Comparison of ENCODE assay signal across 8 cellular contexts in the genomic region with DNA sequence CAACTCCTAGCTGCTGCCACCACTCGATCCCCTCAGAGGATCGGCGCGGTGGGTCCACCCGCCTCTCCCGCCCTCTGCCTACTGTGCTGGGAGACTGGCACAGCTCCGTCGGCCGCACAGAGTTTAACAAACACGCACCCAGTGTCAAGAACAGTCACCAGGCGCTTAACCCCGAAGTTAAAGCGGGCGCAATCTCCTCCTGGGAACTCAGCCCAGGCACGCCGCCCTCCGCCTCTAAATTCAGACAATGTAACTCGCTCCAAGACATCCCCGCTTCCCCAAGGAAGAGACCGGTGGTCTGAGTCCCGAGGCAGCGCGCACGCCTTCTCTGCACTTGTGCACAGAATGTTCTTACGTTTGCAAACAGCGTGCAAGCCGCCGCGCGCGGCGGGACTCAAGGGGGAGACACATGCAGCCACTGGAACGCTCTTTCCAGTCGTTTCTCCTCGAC. TPM values are rescaled to one million over a fixed set of nuclear protein-coding genes. Genes with fewer than 3 reads are reported as not detected.
A peak's percentile ranks its signal among the peaks of the same experiment; 100 is the strongest.
DNase-seq lines count a peak whose midpoint lies in the region; ATAC-seq and TF ChIP-seq lines count a peak whose summit lies in the region.

No MANE protein-coding gene starts in this region.

- peaks cover 31% of the 10 kb centered on the region for H3K36me3 ChIP-seq in CD4-positive, alpha-beta memory T cell (ENCODE audit: insufficient read depth, low read length)
- H3K36me3 ChIP-seq in brain microvascular endothelial cell (replicated peaks) = no peaks in the 10 kb centered on the region
- H3K36me3 ChIP-seq in kidney epithelial cell (ENCODE audit: control insufficient read depth, insufficient read depth, low read length) = no peaks in the 10 kb centered on the region

- peaks cover 48% of the 10 kb centered on the region for H3K4me1 ChIP-seq in CD4-positive, alpha-beta memory T cell (ENCODE audit: insufficient read depth, low read length)

- POLR2A ChIA-PET in CD4-positive, alpha-beta memory T cell (lab: Charles Lee; ENCODE audit: partially characterized antibody) = interaction anchor here (0.6 to 4.6 kb wide), 40 partner anchors 8 to 267 kb away, joined by 3 to 599 read pairs (median 4); a partner anchor contains a TSS

- peak overlapping the region; percentile 99 to 100 (median 99) for H3K27ac Mint-ChIP-seq in CD4-positive, alpha-beta memory T cell

- H3K36me3 Mint-ChIP-seq in CD4-positive, alpha-beta memory T cell = peaks cover 36 to 58% of the 10 kb centered on the region in 2 donors

- CTCF ChIA-PET in CD4-positive, alpha-beta memory T cell (lab: Charles Lee; ENCODE audit: partially characterized antibody) = interaction anchor here (0.7 to 1.6 kb wide), 8 partner anchors 12 to 164 kb away, joined by 3 to 6 read pairs (median 5); no protein-coding TSS in a partner anchor

- peak in 1 of 5 donors; percentile 61 for DNase-seq in CD4-positive, alpha-beta memory T cell
- DNase-seq in T follicular helper cell (ENCODE audit: low read depth) = peak; percentile 35
- DNase-seq in brain microvascular endothelial cell = peak; percentile 16
- DNase-seq in kidney epithelial cell (ENCODE audit: low read depth) = no peak
- peak; percentile 64 to 65 for DNase-seq in stimulated activated CD4-positive, alpha-beta T cell treated with anti-CD3 and anti-CD28 coated beads, Interleukin-2, amount 100 ng/mL, for 24 hours
- no peak for DNase-seq in dedifferentiated amniotic fluid mesenchymal stem cell (ENCODE audit: extremely low spot score)

- no peaks in the 10 kb centered on the region for H3K9me3 ChIP-seq in CD4-positive, alpha-beta memory T cell (ENCODE audit: control insufficient read depth in 1 of 2, low read length in 2 of 2)

- peak overlapping the region; percentile 98 to 100 (median 99) for H3K4me3 Mint-ChIP-seq in CD4-positive, alpha-beta memory T cell

- H3K27me3 Mint-ChIP-seq in CD4-positive, alpha-beta memory T cell = no peaks in the 10 kb centered on the region

- intact Hi-C loops in CD4-positive, alpha-beta memory T cell (cut with micrococcal nuclease) = loop anchor here (1.0 to 5.0 kb wide), 4 partner anchors 61 to 1065 kb away; a partner anchor contains a TSS

- peak overlapping the region; percentile 65 to 88 for H3K4me3 ChIP-seq in CD4-positive, alpha-beta memory T cell (ENCODE audit: low read length in 2 of 2)
- H3K4me3 ChIP-seq in brain microvascular endothelial cell (ENCODE audit: low read depth, low read length) (peak overlapping the region; percentile 32), kidney epithelial cell (ENCODE audit: low read depth, low read length) (peak overlapping the region; percentile 41)

- in situ Hi-C loops in brain microvascular endothelial cell (cut with HindIII; ENCODE audit: low pct_ligation_motif_present, low sequenced_read_pairs) = no loop called here

- no peaks in the 10 kb centered on the region for H3K27me3 ChIP-seq in CD4-positive, alpha-beta memory T cell (ENCODE audit: insufficient read depth, low read length)
- H3K27me3 ChIP-seq in brain microvascular endothelial cell (replicated peaks) = peaks cover 45% of the 10 kb centered on the region
- peaks cover 36% of the 10 kb centered on the region for H3K27me3 ChIP-seq in kidney epithelial cell (ENCODE audit: control insufficient read depth, insufficient read depth, low read length)

- H3K4me1 Mint-ChIP-seq in CD4-positive, alpha-beta memory T cell = peaks cover 37 to 95% (median 52%) of the 10 kb centered on the region in 4 donors

- peak overlapping the region; percentile 94 for H3K27ac ChIP-seq in CD4-positive, alpha-beta memory T cell (ENCODE audit: low read depth, low read length)
- H3K27ac ChIP-seq in brain microvascular endothelial cell = no peak overlapping the region

- peaks cover 0 to 12% (median 3%) of the 10 kb centered on the region in 8 donors for H3K9me3 Mint-ChIP-seq in CD4-positive, alpha-beta memory T cell

- ATAC-seq in GM19452 (IDR thresholded peaks at IDR 0.05; ENCODE audit: unreplicated experiment) (peak; percentile 25), HG03575 (IDR thresholded peaks at IDR 0.05; ENCODE audit: extremely low read depth, insufficient number of reproducible peaks, low FRiP score, unreplicated experiment) (peak; percentile 9)

- TF ChIP-seq CTCF in brain microvascular endothelial cell (IDR thresholded peaks at IDR 0.05; ENCODE audit: low read depth, low read length, missing control alignments) = peak; percentile 18
- TF ChIP-seq CTCF in kidney epithelial cell (IDR thresholded peaks at IDR 0.05; ENCODE audit: insufficient read depth, low read length, poor library complexity, severe bottlenecking) = peak; percentile 2

RNA-seq across cellular contexts. Expression of a gene that starts 0.5 kb away (rescaled TPM):
- 100 to 1,000 TPM; 306 to 308 TPM for total RNA-seq in CD4-positive, alpha-beta memory T cell
- 1,000 to 10,000 TPM in 1 of 2 donors, 100 to 1,000 TPM in 1; 368 to 1,556 TPM for polyA plus RNA-seq in CD4-positive, alpha-beta memory T cell
- 0.68 and 0.88 TPM in 2 replicates for total RNA-seq in kidney epithelial cell

Comparison
In these comparisons a context has a peak if more than half of its experiments do, and no peak if none do; other contexts are left out.
1. DNase-seq: peak in T follicular helper cell (single experiment), brain microvascular endothelial cell (single experiment) and stimulated activated CD4-positive, alpha-beta T cell treated with anti-CD3 and anti-CD28 coated beads, Interleukin-2, amount 100 ng/mL, for 24 hours (2 of 2); none in kidney epithelial cell (single experiment) and dedifferentiated amniotic fluid mesenchymal stem cell (single experiment).
2. RNA of a gene that starts 0.5 kb away (total RNA-seq): 306 to 308 TPM in CD4-positive, alpha-beta memory T cell; 0.68 to 0.88 TPM in kidney epithelial cell; every median in the first group is over 100 times any median in the second.
3. Peak in every context shown above with its lines, with median percentiles within 50 percentile points of each other: H3K4me3 ChIP-seq.